ENCODE assay signal across 15 cellular contexts in genomic region chr5:176793736-176794135, GRCh38. TPM values are rescaled to one million over a fixed set of nuclear protein-coding genes. Genes with fewer than 3 reads are reported as not detected.
"Had no signal": no experiment of that assay in that cellular context is flagged by ENCODE, and none has a peak within 500 bp of the region (broad histone marks: within the 10 kb centered on the region; RNA-seq: fewer than 3 reads in every experiment).

No MANE protein-coding gene starts in this region.

- H3K9me3 Mint-ChIP-seq: activated naive CD4-positive, alpha-beta T cell treated with anti-CD3 and anti-CD28 coated beads, Interleukin-2, amount 50 U/mL, for 72 hours; activated T-cell treated with anti-CD3 and anti-CD28 coated beads, Interleukin-2, amount 50 U/mL, for 24 hours had no signal

- H3K27ac Mint-ChIP-seq: activated CD8-positive, alpha-beta memory T cell treated with anti-CD3 and anti-CD28 coated beads, Interleukin-2, amount 10 ng/mL, durations not matched to agents 7 days and 5 days; activated naive CD4-positive, alpha-beta T cell treated with anti-CD3 and anti-CD28 coated beads, Interleukin-2, amount 50 U/mL, for 72 hours; activated T-cell treated with anti-CD3 and anti-CD28 coated beads, Interleukin-2, amount 50 U/mL, for 24 hours; naive B cell had no signal

- H3K36me3 ChIP-seq: brain microvascular endothelial cell, lower lobe of right lung, sigmoid colon, transverse colon had no signal

- DNase-seq: activated CD4-positive, alpha-beta T cell treated with anti-CD3 and anti-CD28 coated beads for 1 hour; activated CD4-positive, alpha-beta T cell treated with anti-CD3 and anti-CD28 coated beads, Interleukin-2, amount 50 U/mL, for 48 hours; activated CD8-positive, alpha-beta memory T cell treated with anti-CD3 and anti-CD28 coated beads, Interleukin-2, amount 10 ng/mL, durations not matched to agents 7 days and 5 days; activated effector memory CD4-positive, alpha-beta T cell treated with Interleukin-2 at 50 U/mL for 16 hours; activated T-cell treated with anti-CD3 and anti-CD28 coated beads, Interleukin-2, amount 50 U/mL, for 24 hours; amniotic stem cell; brain microvascular endothelial cell; left cardiac atrium; lower lobe of right lung; naive B cell; psoas muscle; sigmoid colon; stimulated activated naive CD4-positive, alpha-beta T cell; transverse colon had no signal

- H3K4me3 ChIP-seq: lower lobe of right lung, psoas muscle, sigmoid colon, transverse colon had no signal

- H3K4me3 Mint-ChIP-seq: activated CD8-positive, alpha-beta memory T cell treated with anti-CD3 and anti-CD28 coated beads, Interleukin-2, amount 10 ng/mL, durations not matched to agents 7 days and 5 days; activated T-cell treated with anti-CD3 and anti-CD28 coated beads, Interleukin-2, amount 50 U/mL, for 24 hours; naive B cell had no signal

- H3K4me1 ChIP-seq: lower lobe of right lung, psoas muscle, sigmoid colon, transverse colon had no signal

- H3K36me3 Mint-ChIP-seq: activated CD8-positive, alpha-beta memory T cell treated with anti-CD3 and anti-CD28 coated beads, Interleukin-2, amount 10 ng/mL, durations not matched to agents 7 days and 5 days; activated naive CD4-positive, alpha-beta T cell treated with anti-CD3 and anti-CD28 coated beads, Interleukin-2, amount 50 U/mL, for 72 hours had no signal

- H3K4me1 Mint-ChIP-seq: activated CD8-positive, alpha-beta memory T cell treated with anti-CD3 and anti-CD28 coated beads, Interleukin-2, amount 10 ng/mL, durations not matched to agents 7 days and 5 days had no signal

- ATAC-seq: activated CD8-positive, alpha-beta memory T cell treated with anti-CD3 and anti-CD28 coated beads, Interleukin-2, amount 10 ng/mL, durations not matched to agents 7 days and 5 days; activated naive CD4-positive, alpha-beta T cell treated with anti-CD3 and anti-CD28 coated beads, Interleukin-2, amount 50 U/mL, for 72 hours; left cardiac atrium; lower lobe of right lung; psoas muscle had no signal

- H3K9me3 ChIP-seq: lower lobe of right lung, psoas muscle, sigmoid colon, transverse colon had no signal

- H3K27ac ChIP-seq: brain microvascular endothelial cell, lower lobe of right lung, psoas muscle, sigmoid colon, transverse colon had no signal

RNA-seq across cellular contexts. Expression of gene UNC5A, which starts 16.6 kb away (rescaled TPM):
- total RNA-seq: activated CD8-positive, alpha-beta memory T cell treated with anti-CD3 and anti-CD28 coated beads, Interleukin-2, amount 10 ng/mL, durations not matched to agents 7 days and 5 days; sigmoid colon had no signal
